In the genomic region with DNA sequence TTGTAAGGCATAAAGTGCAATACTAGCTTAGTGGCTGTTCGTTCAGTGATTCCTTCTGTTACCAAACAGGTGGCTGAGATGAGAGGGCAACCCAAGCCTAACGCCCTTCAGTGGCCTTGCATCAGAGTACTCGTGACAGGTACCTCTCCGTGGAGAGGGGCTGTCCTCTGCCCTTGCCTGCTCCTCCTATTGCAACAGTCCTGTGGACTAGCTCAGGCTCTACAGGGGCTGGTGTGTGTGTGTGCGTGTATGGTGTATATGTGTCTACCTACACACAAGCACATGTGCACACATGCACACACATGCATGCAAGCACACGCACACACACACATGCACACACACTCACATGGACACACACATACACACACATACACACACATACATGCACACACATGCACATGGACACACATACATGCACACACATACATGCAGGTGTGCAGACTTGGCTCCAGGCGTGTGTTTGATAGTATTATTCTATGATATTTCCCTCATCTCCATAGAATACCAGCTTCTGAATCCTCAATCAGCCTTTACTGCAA, we compare ENCODE assay signal across 20 cellular contexts. TPM values are rescaled to one million over a fixed set of nuclear protein-coding genes. Genes with fewer than 3 reads are reported as not detected.
A peak's percentile ranks its signal among the peaks of the same experiment; 100 is the strongest.
DNase-seq lines count a peak whose midpoint lies in the region; ATAC-seq, FAIRE-seq and TF ChIP-seq lines count a peak whose summit lies in the region.
"Had no signal": no experiment of that assay in that cellular context is flagged by ENCODE, and none has a peak within 500 bp of the region (broad histone marks: within the 10 kb centered on the region; RNA-seq: fewer than 3 reads in every experiment).

No MANE protein-coding gene starts in this region.

- H3K9me3 ChIP-seq in breast epithelium (no peaks in the 10 kb centered on the region), mammary epithelial cell (replicated peaks; ENCODE audit: insufficient read depth, low read length) (no peaks in the 10 kb centered on the region), upper lobe of right lung (no peaks in the 10 kb centered on the region)
- H3K9me3 ChIP-seq: BLaER1 had no signal

- ATAC-seq in memory B cell (ENCODE audit: low read depth), result no peak
- peak; percentile 49 for ATAC-seq in upper lobe of right lung
- ATAC-seq in stimulated activated naive CD8-positive, alpha-beta T cell treated with anti-CD3 and anti-CD28 coated beads, Interleukin-15, amount 100 ng/mL, for 72 hours, result no peak
- ATAC-seq: PC-3 had no signal

- DNase-seq in breast epithelium (ENCODE audit: low spot score in 2 of 2), result no peak
- DNase-seq in mammary epithelial cell, result no peak
- no peak for DNase-seq in bronchial epithelial cell (ENCODE audit: low read depth)
- no peak for DNase-seq in memory B cell (ENCODE audit: low spot score in 2 of 2)
- no peak for DNase-seq in upper lobe of right lung
- no peak for DNase-seq in stimulated activated naive CD8-positive, alpha-beta T cell treated with anti-CD3 and anti-CD28 coated beads, Interleukin-15, amount 100 ng/mL, for 72 hours
- DNase-seq in activated effector memory CD4-positive, alpha-beta T cell treated with Interleukin-2 at 50 U/mL for 16 hours, result no peak
- DNase-seq: CD8-positive, alpha-beta T cell; DMS79 treated with DMSO at 0.1 percent for 48 hours; MM.1S; NCI-H187; NCI-H2171; NCI-H748 treated with DMSO at 0.1 percent for 48 hours; PC-3 had no signal

- H3K9me3 Mint-ChIP-seq in memory B cell, result no peaks in the 10 kb centered on the region
- no peaks in the 10 kb centered on the region for H3K9me3 Mint-ChIP-seq in stimulated activated naive CD8-positive, alpha-beta T cell treated with anti-CD3 and anti-CD28 coated beads, Interleukin-15, amount 100 ng/mL, for 72 hours
- H3K9me3 Mint-ChIP-seq: CD8-positive, alpha-beta T cell had no signal

- TF ChIP-seq POLR2A in breast epithelium (IDR thresholded peaks at IDR 0.05), result no peak

- dilution Hi-C loops in mammary epithelial cell (cut with HindIII; ENCODE audit: low sequenced_read_pairs), result no loop called here

- in situ Hi-C loops in mammary epithelial cell (cut with MboI; ENCODE audit: low sequenced_read_pairs in 2 of 2), result no loop called here

- H3K9ac ChIP-seq in mammary epithelial cell (ENCODE audit: insufficient read depth, low read length), result no peak overlapping the region
- H3K9ac ChIP-seq: BLaER1, KMS-11 had no signal

- H3K36me3 ChIP-seq in breast epithelium, result no peaks in the 10 kb centered on the region
- no peaks in the 10 kb centered on the region for H3K36me3 ChIP-seq in mammary epithelial cell (ENCODE audit: insufficient read depth, low read length)
- H3K36me3 ChIP-seq in bronchial epithelial cell (ENCODE audit: control insufficient read depth, insufficient read depth, low read length), result no peaks in the 10 kb centered on the region
- no peaks in the 10 kb centered on the region for H3K36me3 ChIP-seq in upper lobe of right lung

- H3K4me2 ChIP-seq in mammary epithelial cell (ENCODE audit: insufficient read depth, low read depth, low read length), result no peak overlapping the region
- H3K4me2 ChIP-seq: KMS-11 had no signal

- H3K36me3 Mint-ChIP-seq in memory B cell, result peaks cover 16% of the 10 kb centered on the region

- CTCF ChIA-PET in mammary epithelial cell (lab: Charles Lee; ENCODE audit: low non-redundant PET), result no interaction called here

- H2AFZ ChIP-seq in mammary epithelial cell (ENCODE audit: low read depth, low read length), result no peak overlapping the region

- 81% methylated on average over 7 of the region's 7 CpGs for WGBS in mammary epithelial cell (ENCODE audit: low coverage, missing lambda C conversion rate)

- BruUV-seq in mammary epithelial cell (replicated peaks; lab: Mats Ljungman, UMichigan), result no TSS peak

- H3K27ac ChIP-seq in breast epithelium, result peak overlapping the region; percentile 84 to 90
- no peak overlapping the region for H3K27ac ChIP-seq in mammary epithelial cell (ENCODE audit: insufficient read depth, low read depth, low read length)
- peak overlapping the region; percentile 11 for H3K27ac ChIP-seq in upper lobe of right lung
- H3K27ac ChIP-seq: BLaER1, KMS-11 had no signal

- H4K20me1 ChIP-seq in mammary epithelial cell (ENCODE audit: insufficient read depth, low read length), result no peaks in the 10 kb centered on the region
- H4K20me1 ChIP-seq: BLaER1 had no signal

- peak overlapping the region; percentile 13 for H3K27ac Mint-ChIP-seq in memory B cell
- no peak overlapping the region for H3K27ac Mint-ChIP-seq in stimulated activated naive CD8-positive, alpha-beta T cell treated with anti-CD3 and anti-CD28 coated beads, Interleukin-15, amount 100 ng/mL, for 72 hours
- H3K27ac Mint-ChIP-seq: CD8-positive, alpha-beta T cell had no signal

- H3K4me1 ChIP-seq in breast epithelium (peaks cover 0 to 4% of the 10 kb centered on the region in 2 donors), mammary epithelial cell (ENCODE audit: insufficient read depth, low read length) (no peaks in the 10 kb centered on the region), upper lobe of right lung (peaks cover 16% of the 10 kb centered on the region)

- no peak overlapping the region for H3K4me3 Mint-ChIP-seq in memory B cell
- no peak overlapping the region for H3K4me3 Mint-ChIP-seq in stimulated activated naive CD8-positive, alpha-beta T cell treated with anti-CD3 and anti-CD28 coated beads, Interleukin-15, amount 100 ng/mL, for 72 hours
- H3K4me3 Mint-ChIP-seq: CD8-positive, alpha-beta T cell had no signal

- no peaks in the 10 kb centered on the region for H3K4me1 Mint-ChIP-seq in memory B cell
- peaks cover 15% of the 10 kb centered on the region for H3K4me1 Mint-ChIP-seq in stimulated activated naive CD8-positive, alpha-beta T cell treated with anti-CD3 and anti-CD28 coated beads, Interleukin-15, amount 100 ng/mL, for 72 hours

- no peaks in the 10 kb centered on the region for H3K79me2 ChIP-seq in mammary epithelial cell (ENCODE audit: insufficient read depth, low read length)

- H3K4me3 ChIP-seq in breast epithelium (peak overlapping the region in 2 of 3 donors; percentile 3 to 39), mammary epithelial cell (replicated peaks in 1 of 3; ENCODE audit: insufficient read depth in 1 of 3, low read depth in 2 of 3, low read length in 3 of 3) (no peak overlapping the region), bronchial epithelial cell (ENCODE audit: low read depth, low read length) (no peak overlapping the region), upper lobe of right lung (no peak overlapping the region)
- H3K4me3 ChIP-seq: BLaER1 had no signal

- no peaks in the 10 kb centered on the region for H3K27me3 Mint-ChIP-seq in memory B cell
- no peaks in the 10 kb centered on the region for H3K27me3 Mint-ChIP-seq in stimulated activated naive CD8-positive, alpha-beta T cell treated with anti-CD3 and anti-CD28 coated beads, Interleukin-15, amount 100 ng/mL, for 72 hours

- intact Hi-C loops in breast epithelium (cut with DNase I; ENCODE audit: low total_unique reads) (no loop called here), mammary epithelial cell (cut with micrococcal nuclease) (no loop called here), upper lobe of right lung (cut with DNase I) (no loop called here)

- peak; percentile 95 for FAIRE-seq in bronchial epithelial cell (lab: Jason Lieb, UNC)
- FAIRE-seq: A204.1, H54 had no signal

- H3K27me3 ChIP-seq in breast epithelium, result no peaks in the 10 kb centered on the region
- no peaks in the 10 kb centered on the region for H3K27me3 ChIP-seq in mammary epithelial cell (ENCODE audit: insufficient read depth, low read length)
- H3K27me3 ChIP-seq in bronchial epithelial cell (ENCODE audit: control insufficient read depth, insufficient read depth, low read length), result no peaks in the 10 kb centered on the region
- no peaks in the 10 kb centered on the region for H3K27me3 ChIP-seq in upper lobe of right lung
- H3K27me3 ChIP-seq: BLaER1 had no signal

- TF ChIP-seq CTCF in breast epithelium (IDR thresholded peaks at IDR 0.05) (no peak), mammary epithelial cell (conservative IDR thresholded peaks at IDR 0.05 in 1 of 2, IDR thresholded peaks at IDR 0.05 in 1 of 2; ENCODE audit: extremely low read depth in 1 of 2, insufficient read depth in 1 of 2, low read depth in 1 of 2, low read length in 2 of 2) (no peak), bronchial epithelial cell (IDR thresholded peaks at IDR 0.05; ENCODE audit: insufficient read depth, low read length, severe bottlenecking) (no peak), upper lobe of right lung (IDR thresholded peaks at IDR 0.05) (no peak)

RNA-seq across cellular contexts. Expression of gene TFF3, which starts 15.1 kb away (rescaled TPM):
- 100 to 1,000 TPM in 1 of 3 donors, 10 to 100 TPM in 1, under 1 TPM in 1; 0.96 to 108 (median 11.4) TPM for total RNA-seq in breast epithelium
- not detected for total RNA-seq in mammary epithelial cell
- not detected for polyA plus RNA-seq in mammary epithelial cell
- not detected for polyA minus RNA-seq in mammary epithelial cell
- total RNA-seq in bronchial epithelial cell, result 0.26 and 0.64 TPM in 2 replicates
- 19.6 TPM for total RNA-seq in upper lobe of right lung
- total RNA-seq: CD8-positive, alpha-beta T cell; G401; NCI-H460 had no signal

RNA-seq across cellular contexts. Expression of gene TFF2, which starts 50.7 kb away (rescaled TPM):
- total RNA-seq in breast epithelium (not detected), mammary epithelial cell (not detected), bronchial epithelial cell (not detected in 2 replicates), upper lobe of right lung (not detected)
- polyA plus RNA-seq in mammary epithelial cell, result not detected
- not detected for polyA minus RNA-seq in mammary epithelial cell
- total RNA-seq: CD8-positive, alpha-beta T cell; G401; NCI-H460 had no signal

Comparison
In these comparisons a context has a peak if more than half of its experiments do, and no peak if none do; other contexts are left out.
1. H3K4me3 ChIP-seq: peak in breast epithelium (2 of 3); none in mammary epithelial cell (0 of 3), bronchial epithelial cell (single experiment) and upper lobe of right lung (single experiment).